In the genomic region with DNA sequence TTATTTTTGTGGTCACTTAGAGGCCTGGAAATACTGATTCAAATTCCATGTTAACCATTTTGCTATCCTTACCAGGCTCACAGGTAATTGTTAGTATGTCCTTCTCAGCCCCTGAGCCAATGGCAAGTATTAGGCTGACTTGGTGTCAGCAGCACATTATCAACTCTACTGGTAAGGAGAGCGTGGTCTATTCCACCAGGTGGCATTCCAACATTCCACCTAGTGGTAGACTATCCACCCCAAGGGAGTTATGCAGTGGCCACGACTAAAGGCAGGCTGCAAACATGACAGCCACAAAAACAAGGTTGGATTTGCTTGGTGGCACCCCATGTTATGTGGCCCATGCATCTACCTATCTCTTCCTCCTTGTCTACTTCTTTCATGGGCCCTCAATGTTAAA, we compare ENCODE assay signal across 15 cellular contexts. TPM values are rescaled to one million over a fixed set of nuclear protein-coding genes. Genes with fewer than 3 reads are reported as not detected.
DNase-seq lines count a peak whose midpoint lies in the region; ATAC-seq and TF ChIP-seq lines count a peak whose summit lies in the region.
"Had no signal": no experiment of that assay in that cellular context is flagged by ENCODE, and none has a peak within 500 bp of the region (broad histone marks: within the 10 kb centered on the region; RNA-seq: fewer than 3 reads in every experiment).

No MANE protein-coding gene starts in this region.

- H3K4me3 ChIP-seq in mammary epithelial cell (replicated peaks in 1 of 3; ENCODE audit: insufficient read depth in 1 of 3, low read depth in 2 of 3, low read length in 3 of 3): no peak overlapping the region
- H3K4me3 ChIP-seq in mucosa of descending colon: no peak overlapping the region
- H3K4me3 ChIP-seq: coronary artery, SJSA1 had no signal

- 92% methylated on average over 2 of the region's 2 CpGs for WGBS in mammary epithelial cell (ENCODE audit: low coverage, missing lambda C conversion rate)

- no peak overlapping the region for H3K4me2 ChIP-seq in mammary epithelial cell (ENCODE audit: insufficient read depth, low read depth, low read length)

- intact Hi-C loops in mammary epithelial cell (cut with micrococcal nuclease): loop anchor here (1.0 kb wide), 1 partner anchor 167 kb away; no protein-coding TSS in a partner anchor
- intact Hi-C loops in mucosa of descending colon (cut with DNase I, micrococcal nuclease): no loop called here

- in situ Hi-C loops in mammary epithelial cell (cut with MboI; ENCODE audit: low sequenced_read_pairs in 2 of 2): no loop called here

- no peak overlapping the region for H3K9ac ChIP-seq in mammary epithelial cell (ENCODE audit: insufficient read depth, low read length)

- H3K4me1 ChIP-seq in mammary epithelial cell (ENCODE audit: insufficient read depth, low read length): peaks cover 24% of the 10 kb centered on the region
- H3K4me1 ChIP-seq in mucosa of descending colon (ENCODE audit: low read depth): no peaks in the 10 kb centered on the region

- H4K20me1 ChIP-seq in mammary epithelial cell (ENCODE audit: insufficient read depth, low read length): no peaks in the 10 kb centered on the region

- no peak overlapping the region for H3K27ac ChIP-seq in mammary epithelial cell (ENCODE audit: insufficient read depth, low read depth, low read length)
- H3K27ac ChIP-seq: coronary artery, HL-60, SJSA1 had no signal

- H3K9me3 ChIP-seq in mammary epithelial cell (replicated peaks; ENCODE audit: insufficient read depth, low read length) (no peaks in the 10 kb centered on the region), mucosa of descending colon (no peaks in the 10 kb centered on the region)
- H3K9me3 ChIP-seq: SJSA1 had no signal

- H3K36me3 ChIP-seq in mammary epithelial cell (ENCODE audit: insufficient read depth, low read length) (no peaks in the 10 kb centered on the region), mucosa of descending colon (ENCODE audit: low read depth) (no peaks in the 10 kb centered on the region)
- H3K36me3 ChIP-seq: SJSA1 had no signal

- no peak overlapping the region for H2AFZ ChIP-seq in mammary epithelial cell (ENCODE audit: low read depth, low read length)

- no TSS peak for BruUV-seq in mammary epithelial cell (replicated peaks; lab: Mats Ljungman, UMichigan)

- peak; percentile 2 to 37 for TF ChIP-seq CTCF in mammary epithelial cell (conservative IDR thresholded peaks at IDR 0.05 in 1 of 2, IDR thresholded peaks at IDR 0.05 in 1 of 2; ENCODE audit: extremely low read depth in 1 of 2, insufficient read depth in 1 of 2, low read depth in 1 of 2, low read length in 2 of 2)
- no peak for TF ChIP-seq CTCF in mucosa of descending colon (IDR thresholded peaks at IDR 0.05)

- DNase-seq in DMS 273 (lab: John Stamatoyannopoulos, UW; ENCODE audit: unreplicated experiment) (peak; percentile 23), DMS 273 treated with DMSO at 0.1 percent for 48 hours (lab: John Stamatoyannopoulos, UW) (no peak), HT-29 (ENCODE audit: low spot score) (peak; percentile 72), mammary epithelial cell (no peak), mucosa of descending colon (peak in 1 of 3 donors; percentile 58), HPDE6-E6E7 (ENCODE audit: extremely low spot score) (no peak), NCI-H345 (lab: John Stamatoyannopoulos, UW) (no peak)
- DNase-seq: activated CD4-positive, CD25-positive, alpha-beta regulatory T cell treated with anti-CD3 and anti-CD28 coated beads, Interleukin-2, amount 50 U/mL, for 72 hours; activated gamma-delta T cell treated with Interleukin-2 at 50 U/mL for 16 hours; NCI-H1436 had no signal

- peak; percentile 80 for ATAC-seq in mucosa of descending colon
- no peak for ATAC-seq in HG03378 (IDR thresholded peaks at IDR 0.05; ENCODE audit: unreplicated experiment)

- CTCF ChIA-PET in mammary epithelial cell (lab: Charles Lee; ENCODE audit: low non-redundant PET): no interaction called here

- H3K79me2 ChIP-seq in mammary epithelial cell (ENCODE audit: insufficient read depth, low read length): no peaks in the 10 kb centered on the region

- no peaks in the 10 kb centered on the region for H3K27me3 ChIP-seq in mammary epithelial cell (ENCODE audit: insufficient read depth, low read length)
- H3K27me3 ChIP-seq: SJSA1 had no signal

- dilution Hi-C loops in mammary epithelial cell (cut with HindIII; ENCODE audit: low sequenced_read_pairs): no loop called here

RNA-seq across cellular contexts. Expression of a gene that starts 31.8 kb away (rescaled TPM):
- total RNA-seq in HT-29 (2014; rRNA removed; shearing (Covaris generic)): 12.7 and 16.6 TPM in 2 replicates
- 10 to 100 TPM; 20.8 to 31.5 TPM for total RNA-seq in mammary epithelial cell
- polyA plus RNA-seq in mammary epithelial cell: 4.6 TPM
- 3.6 TPM for polyA minus RNA-seq in mammary epithelial cell
- 10 to 100 TPM; 75.1 to 89.6 (median 77.2) TPM for total RNA-seq in mucosa of descending colon

RNA-seq across cellular contexts. Expression of a gene that starts 39.5 kb away (rescaled TPM):
- not detected in 2 replicates for total RNA-seq in HT-29 (2014; rRNA removed; shearing (Covaris generic))
- not detected for total RNA-seq in mammary epithelial cell
- polyA plus RNA-seq in mammary epithelial cell: not detected
- polyA minus RNA-seq in mammary epithelial cell: not detected
- total RNA-seq in mucosa of descending colon: 1 to 10 TPM in 1 of 3 donors, under 1 TPM in 2; 0.43 to 4.1 (median 0.55) TPM
- total RNA-seq: A172 had no signal

Comparison
In these comparisons a context has a peak if more than half of its experiments do, and no peak if none do; other contexts are left out.
1. DNase-seq: peak in DMS 273 (single experiment) and HT-29 (single experiment); none in DMS 273 treated with DMSO at 0.1 percent for 48 hours (single experiment), mammary epithelial cell (single experiment), HPDE6-E6E7 (single experiment) and NCI-H345 (single experiment).